In the genomic region with DNA sequence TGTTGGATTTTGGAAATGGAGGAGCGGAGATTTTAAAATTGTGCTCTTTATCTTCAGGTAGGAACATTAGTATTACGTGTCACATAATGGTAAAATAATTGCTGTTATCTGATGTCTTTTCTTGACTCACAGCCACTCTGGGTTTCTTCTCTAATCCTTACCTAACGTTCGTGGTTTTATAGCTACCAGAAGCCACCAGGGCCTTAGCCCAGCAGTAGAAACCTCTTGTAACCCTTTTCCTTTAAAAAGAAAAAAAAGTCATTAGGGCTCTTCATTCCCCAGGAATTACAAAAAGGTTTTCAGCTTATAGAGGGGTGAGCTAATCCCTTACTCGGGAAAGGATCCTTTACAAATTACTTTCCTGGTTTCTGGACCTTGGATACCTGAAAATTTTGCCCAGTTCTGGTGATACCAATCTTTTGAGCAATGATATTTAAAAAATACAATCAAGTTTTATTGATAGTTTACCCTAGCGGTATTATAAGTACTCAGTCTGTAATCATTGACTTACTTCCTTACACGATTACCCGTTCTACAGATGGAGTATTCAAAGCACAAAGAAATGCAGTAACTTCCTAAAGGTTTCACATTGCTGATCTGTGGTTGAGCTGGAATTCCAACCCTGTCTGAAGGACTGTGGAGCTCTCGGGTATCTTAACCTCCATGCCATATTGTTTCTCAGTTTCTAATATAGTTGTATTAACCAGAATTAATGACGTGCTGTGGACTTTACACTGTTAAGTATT, we compare ENCODE assay signal across 8 cellular contexts. TPM values are rescaled to one million over a fixed set of nuclear protein-coding genes. Genes with fewer than 3 reads are reported as not detected.
DNase-seq lines count a peak whose midpoint lies in the region; TF ChIP-seq lines count a peak whose summit lies in the region.

No MANE protein-coding gene starts in this region.

- H3K4me2 ChIP-seq in osteoblast (ENCODE audit: insufficient read depth, low read length): peak overlapping the region; percentile 93

- peak overlapping the region; percentile 77 for H2AFZ ChIP-seq in osteoblast (ENCODE audit: low read length)

- no peaks in the 10 kb centered on the region for H3K9me3 ChIP-seq in esophagus (ENCODE audit: control insufficient read depth in 2 of 2, insufficient read depth in 1 of 2, low read depth in 1 of 2, low read length in 1 of 2)
- no peaks in the 10 kb centered on the region for H3K9me3 ChIP-seq in osteoblast (ENCODE audit: low read depth, low read length)

- no peaks in the 10 kb centered on the region for H3K4me1 ChIP-seq in esophagus (ENCODE audit: control insufficient read depth in 2 of 2, insufficient read depth in 2 of 2, low read length in 1 of 2)
- peaks cover 17% of the 10 kb centered on the region for H3K4me1 ChIP-seq in osteoblast (ENCODE audit: insufficient read depth, low read length)

- H3K27me3 ChIP-seq in esophagus (ENCODE audit: control insufficient read depth in 1 of 2, insufficient read depth in 2 of 2, low read length in 2 of 2) (no peaks in the 10 kb centered on the region), osteoblast (ENCODE audit: insufficient read depth, low read length) (no peaks in the 10 kb centered on the region)

- TF ChIP-seq CTCF in RWPE1 (conservative IDR thresholded peaks at IDR 0.05; ENCODE audit: low read depth): no peak
- TF ChIP-seq CTCF in osteoblast (IDR thresholded peaks at IDR 0.05; ENCODE audit: extremely low read depth, low read depth, low read length): no peak

- peak overlapping the region; percentile 80 to 83 for H3K4me3 ChIP-seq in esophagus (ENCODE audit: low read depth in 1 of 2, low read length in 2 of 2)
- peak overlapping the region; percentile 80 for H3K4me3 ChIP-seq in osteoblast (ENCODE audit: insufficient read depth, low read length)

- H3K36me3 ChIP-seq in esophagus (ENCODE audit: control insufficient read depth in 2 of 2, insufficient read depth in 2 of 2, low read length in 1 of 2) (peaks cover 0 to 2% of the 10 kb centered on the region in 2 donors), osteoblast (ENCODE audit: insufficient read depth, low read length) (no peaks in the 10 kb centered on the region)

- POLR2A ChIA-PET in RWPE1 (lab: Yijun Ruan, JAX; ENCODE audit: low non-redundant PET): interaction anchor here (0.5 kb wide), 1 partner anchor 114 kb away, joined by 6 read pairs; no protein-coding TSS in a partner anchor

- peaks cover 26% of the 10 kb centered on the region for H3K79me2 ChIP-seq in osteoblast (ENCODE audit: insufficient read depth, low read length)

- CTCF ChIA-PET in RWPE1 (lab: Yijun Ruan, JAX): no interaction called here

- H4K20me1 ChIP-seq in osteoblast (ENCODE audit: insufficient read depth, low read length): peaks cover 11% of the 10 kb centered on the region

- WGBS in esophagus, 2 donors: 19 to 21% methylated on average over 10 of the region's 10 CpGs

- H3K27ac ChIP-seq in RWPE1 (peak overlapping the region; percentile 86), esophagus (ENCODE audit: low read depth in 2 of 2, low read length in 1 of 2) (peak overlapping the region; percentile 98 to 99), osteoblast (ENCODE audit: low read depth, low read length) (peak overlapping the region; percentile 97)

- DNase-seq in DMS53 (lab: John Stamatoyannopoulos, UW) (peak; percentile 60), DMS53 treated with DMSO at 0.1 percent for 48 hours (lab: John Stamatoyannopoulos, UW; ENCODE audit: unreplicated experiment) (no peak), RWPE1 (ENCODE audit: low spot score) (peak; percentile 8), osteoblast (ENCODE audit: insufficient read length, low spot score, missing footprints) (no peak), GOT3 (lab: John Stamatoyannopoulos, UW) (no peak), SK-N-DZ (ENCODE audit: low spot score) (no peak)
- DNase-seq in stimulated activated CD4-positive, alpha-beta T cell treated with anti-CD3 and anti-CD28 coated beads, Interleukin-1b, Interleukin-23, amount 100 ng/mL, for 48 hours: no peak

RNA-seq across cellular contexts. Expression of gene GABARAPL1, which starts 1.6 kb away (rescaled TPM):
- polyA plus RNA-seq in esophagus: 10 to 100 TPM; 15.0 to 25.3 TPM
- 64.2 and 65.9 TPM in 2 replicates for total RNA-seq in osteoblast
- 22.4 and 25.9 TPM in 2 replicates for polyA plus RNA-seq in SK-N-DZ (2014; cell fraction: cytosol; rRNA removed)
- 23.8 and 24.2 TPM in 2 replicates for polyA plus RNA-seq in SK-N-DZ (2014; cell fraction: nucleus; rRNA removed)

RNA-seq across cellular contexts. Expression of gene TMEM52B, which starts 35.5 kb away (rescaled TPM):
- under 1 TPM; 0.04 TPM for polyA plus RNA-seq in esophagus
- not detected in 2 replicates for total RNA-seq in osteoblast
- polyA plus RNA-seq in SK-N-DZ (2014; cell fraction: cytosol; rRNA removed): not detected in 2 replicates
- polyA plus RNA-seq in SK-N-DZ (2014; cell fraction: nucleus; rRNA removed): not detected in 2 replicates

RNA-seq across cellular contexts. Expression of gene OLR1, which starts 42.4 kb away (rescaled TPM):
- under 1 TPM; 0.14 to 0.20 TPM for polyA plus RNA-seq in esophagus
- under 0.01 and 0.29 TPM in 2 replicates for total RNA-seq in osteoblast
- polyA plus RNA-seq in SK-N-DZ (2014; cell fraction: cytosol; rRNA removed): not detected in 2 replicates
- polyA plus RNA-seq in SK-N-DZ (2014; cell fraction: nucleus; rRNA removed): not detected in 2 replicates

Comparison
In these comparisons a context has a peak if more than half of its experiments do, and no peak if none do; other contexts are left out.
1. DNase-seq: peak in DMS53 (single experiment) and RWPE1 (single experiment); none in DMS53 treated with DMSO at 0.1 percent for 48 hours (single experiment), osteoblast (single experiment), GOT3 (single experiment), stimulated activated CD4-positive, alpha-beta T cell treated with anti-CD3 and anti-CD28 coated beads, Interleukin-1b, Interleukin-23, amount 100 ng/mL, for 48 hours (single experiment) and SK-N-DZ (single experiment).
2. Peak in every context shown above with its lines, with median percentiles within 50 percentile points of each other: H3K27ac ChIP-seq.